Comparison of ENCODE assay signal across 9 cellular contexts in the genomic region with DNA sequence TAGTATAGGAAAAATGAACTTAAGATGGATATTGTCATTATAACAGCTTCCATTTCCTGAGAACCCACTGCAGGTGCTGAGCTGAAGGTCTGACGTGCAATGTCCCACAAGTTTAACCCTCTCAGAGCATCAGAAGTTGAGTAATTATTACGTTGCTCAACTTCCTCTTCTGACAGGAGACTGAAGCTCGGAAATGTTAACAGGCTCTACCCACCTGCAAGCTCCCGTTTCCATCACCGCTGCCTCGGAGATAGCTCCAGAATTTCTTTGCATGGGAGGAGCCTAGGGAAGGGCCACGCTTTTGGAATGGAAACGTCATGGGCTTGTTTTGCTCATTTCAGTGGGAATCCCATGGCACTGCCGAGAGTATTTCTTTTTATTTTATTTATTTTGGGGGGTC. TPM values are rescaled to one million over a fixed set of nuclear protein-coding genes. Genes with fewer than 3 reads are reported as not detected.
DNase-seq lines count a peak whose midpoint lies in the region; ATAC-seq and TF ChIP-seq lines count a peak whose summit lies in the region.
"Had no signal": no experiment of that assay in that cellular context is flagged by ENCODE, and none has a peak within 500 bp of the region (broad histone marks: within the 10 kb centered on the region; RNA-seq: fewer than 3 reads in every experiment).

No MANE protein-coding gene starts in this region.

- H3K4me1 ChIP-seq in KMS-11 (ENCODE audit: low read depth, poor library complexity, severe bottlenecking) (peaks cover 40% of the 10 kb centered on the region), left lung (peaks cover 27 to 70% of the 10 kb centered on the region in 2 donors)

- H3K9me3 ChIP-seq in left lung: no peaks in the 10 kb centered on the region
- no peaks in the 10 kb centered on the region for H3K9me3 ChIP-seq in WERI-Rb-1 (ENCODE audit: severe bottlenecking)

- peak overlapping the region; percentile 65 for H3K4me2 ChIP-seq in KMS-11

- peaks cover 40% of the 10 kb centered on the region for H3K79me2 ChIP-seq in KMS-11 (ENCODE audit: insufficient read depth, low read depth)

- no peak overlapping the region for H3K4me3 ChIP-seq in KMS-11 (IDR thresholded peaks at IDR 0.05; ENCODE audit: insufficient read depth, low read depth, low read length)
- H3K4me3 ChIP-seq in left lung: peak overlapping the region in 1 of 2 donors; percentile 89
- H3K4me3 ChIP-seq in WERI-Rb-1 (ENCODE audit: low read depth, low read length): no peak overlapping the region

- no peaks in the 10 kb centered on the region for H3K36me3 ChIP-seq in KMS-11 (ENCODE audit: insufficient read depth)
- H3K36me3 ChIP-seq in left lung: peaks cover 0 to 4% of the 10 kb centered on the region in 2 donors
- peaks cover 38% of the 10 kb centered on the region for H3K36me3 ChIP-seq in WERI-Rb-1

- H3K27me3 ChIP-seq in KMS-11 (ENCODE audit: insufficient read depth, low read depth): no peaks in the 10 kb centered on the region
- peaks cover 0 to 21% of the 10 kb centered on the region in 2 donors for H3K27me3 ChIP-seq in left lung
- peaks cover 3% of the 10 kb centered on the region for H3K27me3 ChIP-seq in WERI-Rb-1 (ENCODE audit: insufficient read depth, low read depth, severe bottlenecking)

- H2AFZ ChIP-seq in KMS-11 (ENCODE audit: low read depth): no peak overlapping the region

- H3K27ac ChIP-seq in KMS-11: no peak overlapping the region
- peak overlapping the region; percentile 91 for H3K27ac ChIP-seq in VCaP
- H3K27ac ChIP-seq in left lung: peak overlapping the region; percentile 84 to 92
- H3K27ac ChIP-seq in WERI-Rb-1: no peak overlapping the region

- H3K9ac ChIP-seq in KMS-11: no peak overlapping the region

- TF ChIP-seq CTCF in KMS-11 (conservative IDR thresholded peaks at IDR 0.05; ENCODE audit: low read depth, low read length) (no peak), VCaP (conservative IDR thresholded peaks at IDR 0.05) (no peak), left lung (IDR thresholded peaks at IDR 0.05) (no peak), WERI-Rb-1 (IDR thresholded peaks at IDR 0.05; ENCODE audit: low read depth, low read length) (no peak)

- DNase-seq in DMS114 treated with DMSO at 0.1 percent for 48 hours (lab: John Stamatoyannopoulos, UW; ENCODE audit: unreplicated experiment) (peak; percentile 5), left lung (no peak), RKO (ENCODE audit: low spot score) (no peak), WERI-Rb-1 (no peak)

- intact Hi-C loops in left lung (cut with DNase I): no loop called here

- ATAC-seq in left lung: peak; percentile 9
- no peak for ATAC-seq in HG02623 (IDR thresholded peaks at IDR 0.05; ENCODE audit: unreplicated experiment)
- no peak for ATAC-seq in GM18868 (IDR thresholded peaks at IDR 0.05; ENCODE audit: unreplicated experiment)

- peaks cover 11% of the 10 kb centered on the region; the same call in 1 of the 2 replicates for H4K20me1 ChIP-seq in KMS-11 (ENCODE audit: insufficient read depth)

RNA-seq across cellular contexts. Expression of gene NTMT1, which starts 1.0 kb away (rescaled TPM):
- total RNA-seq in left lung: 10 to 100 TPM; 25.3 to 35.4 TPM

RNA-seq across cellular contexts. Expression of gene C9orf50, which starts 4.0 kb away (rescaled TPM):
- not detected for total RNA-seq in left lung
- total RNA-seq: urinary bladder had no signal

RNA-seq across cellular contexts. Expression of gene ASB6, which starts 17.0 kb away (rescaled TPM):
- total RNA-seq in left lung: 10 to 100 TPM; 15.8 to 18.0 TPM

RNA-seq across cellular contexts. Expression of gene PRRX2, which starts 40.5 kb away (rescaled TPM):
- 1 to 10 TPM; 1.7 to 5.6 TPM for total RNA-seq in left lung

Comparison
In these comparisons a context has a peak if more than half of its experiments do, and no peak if none do; other contexts are left out.
1. H3K27ac ChIP-seq: peak in VCaP (single experiment) and left lung (2 of 2); none in KMS-11 (single experiment) and WERI-Rb-1 (single experiment).